Comparison of ENCODE assay signal across 11 cellular contexts in genomic region chrX:52907137-52907536, GRCh38. TPM values are rescaled to one million over a fixed set of nuclear protein-coding genes. Genes with fewer than 3 reads are reported as not detected.
A peak's percentile ranks its signal among the peaks of the same experiment; 100 is the strongest.
DNase-seq lines count a peak whose midpoint lies in the region; ATAC-seq lines count a peak whose summit lies in the region.
"Not testable (repeated sequence)": the region's sequence is repeated elsewhere in the genome, so short reads cannot be mapped to it uniquely, and the experiment has no call there.
"Had no signal": no experiment of that assay in that cellular context is flagged by ENCODE, and none has a peak within 500 bp of the region (broad histone marks: within the 10 kb centered on the region; RNA-seq: fewer than 3 reads in every experiment).

No MANE protein-coding gene starts in this region.

- peak; percentile 21 for ATAC-seq in left ventricle myocardium superior

- intact Hi-C loops in left ventricle myocardium superior (cut with micrococcal nuclease): not testable (repeated sequence)

- DNase-seq in left ventricle myocardium superior: not testable (repeated sequence)

RNA-seq across cellular contexts. Expression of gene FAM156B, which starts 10.0 kb away (rescaled TPM):
- 5.9 TPM for total RNA-seq in left ventricle myocardium superior

RNA-seq across cellular contexts. Expression of gene XAGE3, which starts 39.3 kb away (rescaled TPM):
- not detected for total RNA-seq in left ventricle myocardium superior
- total RNA-seq: A172; A673; B cell; Calu3; CD4-positive, alpha-beta memory T cell; CD4-positive, alpha-beta T cell; CD4-positive, CD25-positive, alpha-beta regulatory T cell; CD8-positive, alpha-beta memory T cell; CD8-positive, alpha-beta T cell; Daoy had no signal

RNA-seq across cellular contexts. Expression of gene FAM156A, which starts 51.2 kb away (rescaled TPM):
- total RNA-seq in left ventricle myocardium superior: 7.3 TPM
